Comparison of ENCODE assay signal across 23 cellular contexts in the genomic region with DNA sequence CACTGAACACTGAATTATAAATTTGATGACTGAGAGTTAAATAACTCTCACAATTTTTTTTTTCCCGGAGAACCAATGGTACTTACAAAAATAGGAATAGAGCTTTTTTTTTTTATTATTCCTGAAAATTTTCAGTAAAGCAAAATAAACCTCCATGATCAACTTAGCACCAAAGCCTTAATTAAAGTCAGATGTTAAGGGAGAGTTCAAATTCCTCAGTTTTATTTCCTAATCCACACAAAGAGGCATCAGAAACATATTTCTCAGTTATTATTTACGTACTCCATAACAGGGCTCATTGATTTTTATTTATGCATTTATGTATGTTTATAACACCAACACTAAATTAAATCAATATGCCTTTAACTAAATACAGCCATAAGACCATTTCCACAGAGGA. TPM values are rescaled to one million over a fixed set of nuclear protein-coding genes. Genes with fewer than 3 reads are reported as not detected.
"Had no signal": no experiment of that assay in that cellular context is flagged by ENCODE, and none has a peak within 500 bp of the region (broad histone marks: within the 10 kb centered on the region; RNA-seq: fewer than 3 reads in every experiment).

No MANE protein-coding gene starts in this region.

- ATAC-seq: activated CD4-positive, CD25-positive, alpha-beta regulatory T cell treated with anti-CD3 and anti-CD28 coated beads, Interleukin-2, amount 50 U/mL, for 24 hours; activated CD8-positive, alpha-beta T cell treated with anti-CD3 and anti-CD28 coated beads, Interleukin-2, amount 10 ng/mL, durations not matched to agents 7 days and 5 days; Panc1; Right ventricle myocardium inferior had no signal

- DNase-seq: activated CD4-positive, alpha-beta T cell treated with anti-CD3 and anti-CD28 coated beads for 48 hours; activated CD4-positive, alpha-beta T cell treated with anti-CD3 and anti-CD28 coated beads, Interleukin-2, amount 50 U/mL, for 4 hours; activated CD8-positive, alpha-beta memory T cell treated with anti-CD3 and anti-CD28 coated beads, Interleukin-2, amount 50 U/mL, for 48 hours; activated CD8-positive, alpha-beta T cell treated with anti-CD3 and anti-CD28 coated beads, Interleukin-2, amount 10 ng/mL, durations not matched to agents 7 days and 5 days; activated naive CD4-positive, alpha-beta T cell treated with anti-CD3 and anti-CD28 coated beads, Interleukin-2, amount 50 U/mL, for 16 hours; activated naive CD8-positive, alpha-beta T cell treated with anti-CD3 and anti-CD28 coated beads, Interleukin-2, amount 10 ng/mL, durations not matched to agents 7 days and 5 days; activated T-cell treated with anti-CD3 and anti-CD28 coated beads, Interleukin-2, amount 50 U/mL, for 1 hour; aorta; KG1; NCI-H1092; NCI-H1930; NCI-H2107; NCI-H2171 treated with DMSO at 0.1 percent for 48 hours; NCI-H226; NCI-H526; RPMI8226 had no signal

RNA-seq across cellular contexts. Expression of gene PLPPR5, which starts 55.5 kb away (rescaled TPM):
- total RNA-seq: activated CD8-positive, alpha-beta T cell treated with anti-CD3 and anti-CD28 coated beads, Interleukin-2, amount 10 ng/mL, durations not matched to agents 7 days and 5 days; activated naive CD8-positive, alpha-beta T cell treated with anti-CD3 and anti-CD28 coated beads, Interleukin-2, amount 10 ng/mL, durations not matched to agents 7 days and 5 days; aorta; bronchial epithelial cell; MCF 10A; NCI-H460; OCI-LY7; Right ventricle myocardium inferior had no signal
- polyA plus RNA-seq: aorta had no signal
